In genomic region chr6:137265574-137265973, GRCh38 we compare ENCODE assay signal across 22 cellular contexts.
"Had no signal": no experiment of that assay in that cellular context is flagged by ENCODE, and none has a peak within 500 bp of the region (broad histone marks: within the 10 kb centered on the region; RNA-seq: fewer than 3 reads in every experiment).

No MANE protein-coding gene starts in this region.

- H3K4me3 Mint-ChIP-seq: activated B cell treated with CpG ODN at 0.5 μM for 24 hours; activated CD4-positive, alpha-beta memory T cell treated with anti-CD3 and anti-CD28 coated beads for 36 hours; activated naive CD8-positive, alpha-beta T cell; natural killer cell treated with Interleukin-12 subunit alpha and Interleukin-12 subunit beta and Interleukin-15 and Interleukin-18, amount 100 ng/mL, for 72 hours; stimulated activated naive CD8-positive, alpha-beta T cell treated with anti-CD3 and anti-CD28 coated beads, Interleukin-15, amount 100 ng/mL, for 72 hours had no signal

- H3K4me3 ChIP-seq: cardiac muscle cell, lung, suprapubic skin, transverse colon, vagina had no signal

- H3K27ac ChIP-seq: cardiac muscle cell, neutrophil, parathyroid adenoma, suprapubic skin, transverse colon, vagina had no signal

- H3K4me1 ChIP-seq: parathyroid adenoma had no signal

- H3K27me3 Mint-ChIP-seq: activated B cell treated with CpG ODN at 0.5 μM for 24 hours; natural killer cell treated with Interleukin-12 subunit alpha and Interleukin-12 subunit beta and Interleukin-15 and Interleukin-18, amount 100 ng/mL, for 72 hours had no signal

- H3K36me3 Mint-ChIP-seq: activated CD4-positive, alpha-beta memory T cell treated with anti-CD3 and anti-CD28 coated beads for 36 hours; activated naive CD8-positive, alpha-beta T cell; natural killer cell treated with Interleukin-12 subunit alpha and Interleukin-12 subunit beta and Interleukin-15 and Interleukin-18, amount 100 ng/mL, for 72 hours had no signal

- DNase-seq: activated B cell treated with CpG ODN at 0.5 μM for 24 hours; activated CD4-positive, alpha-beta memory T cell treated with anti-CD3 and anti-CD28 coated beads for 36 hours; activated CD4-positive, alpha-beta T cell treated with anti-CD3 and anti-CD28 coated beads for 4 hours; activated T-cell treated with anti-CD3 and anti-CD28 coated beads for 4 hours; amygdala; dermis blood vessel endothelial cell; effector memory CD4-positive, alpha-beta T cell; foreskin fibroblast; hippocampal formation; islet precursor cell; left colon; stimulated activated naive CD8-positive, alpha-beta T cell treated with anti-CD3 and anti-CD28 coated beads, Interleukin-15, amount 100 ng/mL, for 72 hours; T-helper 2 cell; transverse colon had no signal

- H3K27ac Mint-ChIP-seq: activated B cell treated with CpG ODN at 0.5 μM for 24 hours; activated CD4-positive, alpha-beta memory T cell treated with anti-CD3 and anti-CD28 coated beads for 36 hours; activated naive CD8-positive, alpha-beta T cell; natural killer cell treated with Interleukin-12 subunit alpha and Interleukin-12 subunit beta and Interleukin-15 and Interleukin-18, amount 100 ng/mL, for 72 hours; stimulated activated naive CD8-positive, alpha-beta T cell treated with anti-CD3 and anti-CD28 coated beads, Interleukin-15, amount 100 ng/mL, for 72 hours had no signal

- H3K9me3 Mint-ChIP-seq: activated CD4-positive, alpha-beta memory T cell treated with anti-CD3 and anti-CD28 coated beads for 36 hours; natural killer cell treated with Interleukin-12 subunit alpha and Interleukin-12 subunit beta and Interleukin-15 and Interleukin-18, amount 100 ng/mL, for 72 hours; stimulated activated naive CD8-positive, alpha-beta T cell treated with anti-CD3 and anti-CD28 coated beads, Interleukin-15, amount 100 ng/mL, for 72 hours had no signal

- H3K27me3 ChIP-seq: cardiac muscle cell, neutrophil, suprapubic skin, transverse colon, vagina had no signal

- H3K36me3 ChIP-seq: cardiac muscle cell, neutrophil, suprapubic skin, transverse colon, vagina had no signal

- H3K9me3 ChIP-seq: neutrophil, suprapubic skin, transverse colon, vagina had no signal
